Comparison of ENCODE assay signal across 7 cellular contexts in genomic region chr6:108207013-108207412, GRCh38. TPM values are rescaled to one million over a fixed set of nuclear protein-coding genes. Genes with fewer than 3 reads are reported as not detected.
"Had no signal": no experiment of that assay in that cellular context is flagged by ENCODE, and none has a peak within 500 bp of the region (broad histone marks: within the 10 kb centered on the region; RNA-seq: fewer than 3 reads in every experiment).

No MANE protein-coding gene starts in this region.

- DNase-seq: GOT3, HCEC 1CT, IMR-90, KBM-7 had no signal

- FAIRE-seq: HTR-8/SVneo had no signal

RNA-seq across cellular contexts. Expression of gene NR2E1, which starts 41.2 kb away (rescaled TPM):
- total RNA-seq: H7, HT-29, IMR-90 had no signal
- polyA plus RNA-seq: IMR-90 had no signal
